Comparison of ENCODE assay signal across 23 cellular contexts in genomic region chr2:231371430-231372054, GRCh38. TPM values are rescaled to one million over a fixed set of nuclear protein-coding genes. Genes with fewer than 3 reads are reported as not detected.
A peak's percentile ranks its signal among the peaks of the same experiment; 100 is the strongest.
DNase-seq lines count a peak whose midpoint lies in the region; ATAC-seq and TF ChIP-seq lines count a peak whose summit lies in the region.
"Had no signal": no experiment of that assay in that cellular context is flagged by ENCODE, and none has a peak within 500 bp of the region (broad histone marks: within the 10 kb centered on the region; RNA-seq: fewer than 3 reads in every experiment).

No MANE protein-coding gene starts in this region.

- POLR2A ChIA-PET in WTC11 (lab: Charles Lee): interaction anchor here (0.6 to 1.5 kb wide), 5 partner anchors 10 to 345 kb away, joined by 3 to 7 read pairs (median 3); partner anchors contain the start of gene NCL

- H3K27me3 ChIP-seq in BLaER1 treated with 17β-estradiol and CSF1 and Interleukin-3, amounts not matched to agents 10 nM and 100 nM: no peaks in the 10 kb centered on the region
- no peaks in the 10 kb centered on the region for H3K27me3 ChIP-seq in iPS-15b (ENCODE audit: control insufficient read depth, insufficient read depth, low read length)
- H3K27me3 ChIP-seq in neuronal stem cell (ENCODE audit: control insufficient read depth in 3 of 3, insufficient read depth in 3 of 3, low read depth in 1 of 3, low read length in 3 of 3): no peaks in the 10 kb centered on the region
- H3K27me3 ChIP-seq in mammary epithelial cell (ENCODE audit: insufficient read depth, low read length): no peaks in the 10 kb centered on the region
- H3K27me3 ChIP-seq: MG63 had no signal

- H3K79me1 ChIP-seq in neuronal stem cell (ENCODE audit: low read depth, low read length): no peaks in the 10 kb centered on the region

- H3K4me3 ChIP-seq in BLaER1 treated with 17β-estradiol and CSF1 and Interleukin-3, amounts not matched to agents 10 nM and 100 nM: no peak overlapping the region
- H3K4me3 ChIP-seq in iPS-15b (ENCODE audit: low read depth, low read length): no peak overlapping the region
- H3K4me3 ChIP-seq in neuronal stem cell (ENCODE audit: low read length in 2 of 2): no peak overlapping the region
- no peak overlapping the region for H3K4me3 ChIP-seq in mammary epithelial cell (replicated peaks in 1 of 3; ENCODE audit: insufficient read depth in 1 of 3, low read depth in 2 of 3, low read length in 3 of 3)
- H3K4me3 ChIP-seq: MG63 had no signal

- H3K4me3 Mint-ChIP-seq in WTC11 (no peak overlapping the region), Calu3 (ENCODE audit: low read depth, unreplicated experiment) (no peak overlapping the region)
- H3K4me3 Mint-ChIP-seq: activated naive CD8-positive, alpha-beta T cell; activated T-helper 1 cell treated with anti-CD3 and anti-CD28 coated beads, Interleukin-12 subunit alpha, Interleukin-12 subunit beta, Interleukin-2, Interleukin-4 antibody, amounts not matched to agents 30 ng/mL and 10 ng/mL and 1 ng/mL, durations not matched to agents 14 hours and 24 hours and 36 hours; brain; IgD-negative memory B cell had no signal

- BruUV-seq in Calu3 (replicated peaks; lab: Mats Ljungman, UMichigan) (no TSS peak), mammary epithelial cell (replicated peaks; lab: Mats Ljungman, UMichigan) (no TSS peak)

- no peaks in the 10 kb centered on the region for H4K20me1 ChIP-seq in BLaER1 treated with 17β-estradiol and CSF1 and Interleukin-3, amounts not matched to agents 10 nM and 100 nM
- H4K20me1 ChIP-seq in mammary epithelial cell (ENCODE audit: insufficient read depth, low read length): no peaks in the 10 kb centered on the region

- H2BK5ac ChIP-seq in neuronal stem cell (ENCODE audit: low read length): no peak overlapping the region

- H2AFZ ChIP-seq in neuronal stem cell (ENCODE audit: low read length) (no peak overlapping the region), mammary epithelial cell (ENCODE audit: low read depth, low read length) (no peak overlapping the region)

- no peak overlapping the region for H2BK12ac ChIP-seq in neuronal stem cell (ENCODE audit: low read length)

- CTCF ChIA-PET in WTC11 (lab: Charles Lee) (interaction anchor here (1.0 to 3.7 kb wide), 15 partner anchors 10 to 170 kb away, joined by 3 to 28 read pairs (median 5); partner anchors contain the start of gene B3GNT7), Calu3 (lab: Charles Lee) (no interaction called here), mammary epithelial cell (lab: Charles Lee; ENCODE audit: low non-redundant PET) (no interaction called here)

- no peaks in the 10 kb centered on the region for H3K79me2 ChIP-seq in mammary epithelial cell (ENCODE audit: insufficient read depth, low read length)

- no peaks in the 10 kb centered on the region for H3K27me3 Mint-ChIP-seq in WTC11 (ENCODE audit: low read depth)
- H3K27me3 Mint-ChIP-seq in Calu3 (ENCODE audit: unreplicated experiment): no peaks in the 10 kb centered on the region
- H3K27me3 Mint-ChIP-seq: activated naive CD8-positive, alpha-beta T cell; brain had no signal

- H3K36me3 Mint-ChIP-seq in WTC11 (peaks cover 7% of the 10 kb centered on the region), Calu3 (ENCODE audit: insufficient read depth, unreplicated experiment) (peaks cover 5% of the 10 kb centered on the region)
- H3K36me3 Mint-ChIP-seq: activated naive CD8-positive, alpha-beta T cell; IgD-negative memory B cell had no signal

- dilution Hi-C loops in mammary epithelial cell (cut with HindIII; ENCODE audit: low sequenced_read_pairs): no loop called here

- H2AK5ac ChIP-seq in neuronal stem cell (ENCODE audit: low read depth, low read length): peak overlapping the region; percentile 2

- H3K27ac ChIP-seq in BLaER1 treated with 17β-estradiol and CSF1 and Interleukin-3, amounts not matched to agents 10 nM and 100 nM: no peak overlapping the region
- H3K27ac ChIP-seq in neuronal stem cell (replicated peaks; ENCODE audit: low read length): no peak overlapping the region
- no peak overlapping the region for H3K27ac ChIP-seq in mammary epithelial cell (ENCODE audit: insufficient read depth, low read depth, low read length)
- H3K27ac ChIP-seq: epithelial cell of prostate, RWPE1 had no signal

- no CpG with 5 or more reads among the region's 13 CpGs for WGBS in neuronal stem cell (ENCODE audit: extremely low coverage in 2 of 2, insufficient read length in 2 of 2, insufficient replicate concordance in 1 of 2), 2 donors
- WGBS in mammary epithelial cell (ENCODE audit: low coverage, missing lambda C conversion rate): 97% methylated on average over 9 of the region's 13 CpGs

- H3K23ac ChIP-seq in neuronal stem cell (ENCODE audit: low read depth, low read length, poor library complexity): no peak overlapping the region

- no peak overlapping the region for H4K8ac ChIP-seq in neuronal stem cell (ENCODE audit: low read depth, low read length)

- intact Hi-C loops in Calu3 (cut with micrococcal nuclease; ENCODE audit: unreplicated experiment): no loop called here
- intact Hi-C loops in mammary epithelial cell (cut with micrococcal nuclease): no loop called here

- no peaks in the 10 kb centered on the region for H3K36me3 ChIP-seq in BLaER1 treated with 17β-estradiol and CSF1 and Interleukin-3, amounts not matched to agents 10 nM and 100 nM
- H3K36me3 ChIP-seq in iPS-15b (ENCODE audit: control insufficient read depth, insufficient read depth, low read length) (no peaks in the 10 kb centered on the region), neuronal stem cell (replicated peaks in 1 of 2; ENCODE audit: control insufficient read depth in 2 of 2, insufficient read depth in 2 of 2, low read length in 2 of 2) (no peaks in the 10 kb centered on the region), mammary epithelial cell (ENCODE audit: insufficient read depth, low read length) (no peaks in the 10 kb centered on the region)
- H3K36me3 ChIP-seq: MG63 had no signal

- peaks cover 0 to 30% (median 18%) of the 10 kb centered on the region in 10 experiments; a peak in 17 of 20 replicates for H3K4me1 ChIP-seq in BLaER1 treated with 17β-estradiol and CSF1 and Interleukin-3, amounts not matched to agents 10 nM and 100 nM
- H3K4me1 ChIP-seq in iPS-15b (ENCODE audit: control insufficient read depth, insufficient read depth, low read length): peaks cover 15% of the 10 kb centered on the region
- peaks cover 4 to 14% of the 10 kb centered on the region in 2 donors for H3K4me1 ChIP-seq in neuronal stem cell (ENCODE audit: control insufficient read depth in 2 of 2, insufficient read depth in 1 of 2, low read depth in 1 of 2, low read length in 2 of 2)
- no peaks in the 10 kb centered on the region for H3K4me1 ChIP-seq in mammary epithelial cell (ENCODE audit: insufficient read depth, low read length)

- H3K4me1 Mint-ChIP-seq in WTC11: peaks cover 76% of the 10 kb centered on the region
- no peaks in the 10 kb centered on the region for H3K4me1 Mint-ChIP-seq in Calu3 (ENCODE audit: low read depth, unreplicated experiment)
- H3K4me1 Mint-ChIP-seq: IgD-negative memory B cell had no signal

- TF ChIP-seq CTCF in WTC11 (IDR thresholded peaks at IDR 0.05): no peak
- TF ChIP-seq CTCF in Calu3 (IDR thresholded peaks at IDR 0.05; ENCODE audit: unreplicated experiment): no peak
- TF ChIP-seq CTCF in mammary epithelial cell (conservative IDR thresholded peaks at IDR 0.05 in 1 of 2, IDR thresholded peaks at IDR 0.05 in 1 of 2; ENCODE audit: extremely low read depth in 1 of 2, insufficient read depth in 1 of 2, low read depth in 1 of 2, low read length in 2 of 2): no peak

- H3K4ac ChIP-seq in neuronal stem cell (ENCODE audit: low read length): no peak overlapping the region

- H3K4me2 ChIP-seq in BLaER1 treated with 17β-estradiol and CSF1 and Interleukin-3, amounts not matched to agents 10 nM and 100 nM: peak overlapping the region in 6 of 11 experiments; percentile 18 to 73 (median 32); a peak in 8 of 22 replicates
- H3K4me2 ChIP-seq in neuronal stem cell (ENCODE audit: insufficient read depth, low read length, poor library complexity, severe bottlenecking) (no peak overlapping the region), mammary epithelial cell (ENCODE audit: insufficient read depth, low read depth, low read length) (no peak overlapping the region)

- H3K9me3 Mint-ChIP-seq in WTC11 (no peaks in the 10 kb centered on the region), Calu3 (ENCODE audit: low read depth, unreplicated experiment) (no peaks in the 10 kb centered on the region)
- H3K9me3 Mint-ChIP-seq: activated T-helper 1 cell treated with anti-CD3 and anti-CD28 coated beads, Interleukin-12 subunit alpha, Interleukin-12 subunit beta, Interleukin-2, Interleukin-4 antibody, amounts not matched to agents 30 ng/mL and 10 ng/mL and 1 ng/mL, durations not matched to agents 14 hours and 24 hours and 36 hours; brain; IgD-negative memory B cell had no signal

- H3K9ac ChIP-seq in BLaER1 treated with 17β-estradiol and CSF1 and Interleukin-3, amounts not matched to agents 10 nM and 100 nM: no peak overlapping the region; a peak in 2 of 22 replicates
- H3K9ac ChIP-seq in iPS-15b (ENCODE audit: low read depth, low read length) (peak overlapping the region; percentile 3), neuronal stem cell (ENCODE audit: low read depth, low read length, poor library complexity) (no peak overlapping the region), mammary epithelial cell (ENCODE audit: insufficient read depth, low read length) (no peak overlapping the region)

- ATAC-seq in WTC11: no peak
- ATAC-seq: left colon had no signal

- in situ Hi-C loops in mammary epithelial cell (cut with MboI; ENCODE audit: low sequenced_read_pairs in 2 of 2): no loop called here

- H3K27ac Mint-ChIP-seq in WTC11 (peak overlapping the region; percentile 94), Calu3 (ENCODE audit: unreplicated experiment) (no peak overlapping the region)
- H3K27ac Mint-ChIP-seq: activated naive CD8-positive, alpha-beta T cell; activated T-helper 1 cell treated with anti-CD3 and anti-CD28 coated beads, Interleukin-12 subunit alpha, Interleukin-12 subunit beta, Interleukin-2, Interleukin-4 antibody, amounts not matched to agents 30 ng/mL and 10 ng/mL and 1 ng/mL, durations not matched to agents 14 hours and 24 hours and 36 hours; brain; IgD-negative memory B cell had no signal

- DNase-seq in WTC11 (ENCODE audit: low spot score) (no peak), neuronal stem cell (ENCODE audit: low spot score) (no peak), Calu3 (no peak), NCI-H187 treated with DMSO at 0.1 percent for 48 hours (lab: John Stamatoyannopoulos, UW) (no peak), mammary epithelial cell (no peak), GDM1 (lab: John Stamatoyannopoulos, UW) (no peak)
- DNase-seq: activated CD4-positive, alpha-beta T cell treated with anti-CD3 and anti-CD28 coated beads for 1 hour; GF-D8; GOT3; left colon; MG63; NCI-H446 treated with DMSO at 0.1 percent for 48 hours; stimulated activated CD4-positive, alpha-beta T cell treated with anti-CD3 and anti-CD28 coated beads, Interleukin-4, amount 100 ng/mL, for 4 hours; SW 1271 had no signal

- H2BK120ac ChIP-seq in neuronal stem cell (ENCODE audit: low read depth, low read length): no peak overlapping the region

- peak overlapping the region; percentile 70 for H3K18ac ChIP-seq in neuronal stem cell (ENCODE audit: low read length)

- H4K91ac ChIP-seq in neuronal stem cell (ENCODE audit: low read depth, low read length, poor library complexity): no peak overlapping the region

- peak overlapping the region; percentile 4 for H2BK15ac ChIP-seq in neuronal stem cell (ENCODE audit: low read length)

- H3K14ac ChIP-seq in neuronal stem cell (ENCODE audit: low read length): peak overlapping the region; percentile 25

- H3K9me3 ChIP-seq in BLaER1 treated with 17β-estradiol and CSF1 and Interleukin-3, amounts not matched to agents 10 nM and 100 nM (replicated peaks in 1 of 11): no peaks in the 10 kb centered on the region; a peak in 1 of 22 replicates
- H3K9me3 ChIP-seq in iPS-15b (ENCODE audit: control insufficient read depth, insufficient read depth, low read length) (no peaks in the 10 kb centered on the region), neuronal stem cell (replicated peaks in 1 of 2; ENCODE audit: control insufficient read depth in 2 of 2, insufficient read depth in 1 of 2, low read depth in 1 of 2, low read length in 2 of 2) (peaks cover 0 to 2% of the 10 kb centered on the region in 2 donors), mammary epithelial cell (replicated peaks; ENCODE audit: insufficient read depth, low read length) (no peaks in the 10 kb centered on the region)
- H3K9me3 ChIP-seq: MG63 had no signal

RNA-seq across cellular contexts. Expression of gene B3GNT7, which starts 24.0 kb away (rescaled TPM):
- total RNA-seq in WTC11 (2021) (151 to 197 TPM (median 194 TPM) in 3 replicates), Calu3 (2022) (8.9 and 14.4 TPM in 2 replicates), mammary epithelial cell (1 to 10 TPM in 1 of 2 donors, under 1 TPM in 1; 0.61 to 7.3 TPM)
- 1.0 TPM for polyA plus RNA-seq in neuronal stem cell (2013, experiment 1 of 2)
- polyA plus RNA-seq in neuronal stem cell (2013, experiment 2 of 2): 0.84 TPM
- 0.19 TPM for polyA plus RNA-seq in mammary epithelial cell
- not detected for polyA minus RNA-seq in mammary epithelial cell
- total RNA-seq: A673; activated T-helper 1 cell treated with anti-CD3 and anti-CD28 coated beads, Interleukin-12 subunit alpha, Interleukin-12 subunit beta, Interleukin-2, Interleukin-4 antibody, amounts not matched to agents 30 ng/mL and 10 ng/mL and 1 ng/mL, durations not matched to agents 14 hours and 24 hours and 36 hours had no signal

Comparison
In these comparisons a context has a peak if more than half of its experiments do, and no peak if none do; other contexts are left out.
1. H3K4me2 ChIP-seq: peak in BLaER1 treated with 17β-estradiol and CSF1 and Interleukin-3, amounts not matched to agents 10 nM and 100 nM (6 of 11); none in neuronal stem cell (single experiment) and mammary epithelial cell (single experiment).